9 cellular contexts compared by ENCODE assay signal in genomic region chr14:75459099-75459741, GRCh38. TPM values are rescaled to one million over a fixed set of nuclear protein-coding genes. Genes with fewer than 3 reads are reported as not detected.
DNase-seq lines count a peak whose midpoint lies in the region; ATAC-seq and TF ChIP-seq lines count a peak whose summit lies in the region.
"Had no signal": no experiment of that assay in that cellular context is flagged by ENCODE, and none has a peak within 500 bp of the region (broad histone marks: within the 10 kb centered on the region; RNA-seq: fewer than 3 reads in every experiment).

No MANE protein-coding gene starts in this region.

- DNase-seq in activated CD8-positive, alpha-beta T cell treated with anti-CD3 and anti-CD28 coated beads, Interleukin-2, amount 10 ng/mL, durations not matched to agents 7 days and 5 days = peak; percentile 44
- no peak for DNase-seq in activated CD8-positive, alpha-beta T cell treated with anti-CD3 and anti-CD28 coated beads for 36 hours
- DNase-seq in body of pancreas (peak; percentile 91 to 95 (median 92)), right lobe of liver (peak in 2 of 3 donors; percentile 82 to 83), upper lobe of left lung (peak in 1 of 2 donors; percentile 54), T-helper 9 cell (no peak), NCI-H345 (lab: John Stamatoyannopoulos, UW) (no peak)
- DNase-seq: BE2C had no signal

- no peaks in the 10 kb centered on the region for H3K36me3 Mint-ChIP-seq in activated CD8-positive, alpha-beta T cell treated with anti-CD3 and anti-CD28 coated beads, Interleukin-2, amount 10 ng/mL, durations not matched to agents 7 days and 5 days (ENCODE audit: low read depth)
- no peaks in the 10 kb centered on the region for H3K36me3 Mint-ChIP-seq in activated CD8-positive, alpha-beta T cell treated with anti-CD3 and anti-CD28 coated beads for 36 hours (ENCODE audit: low read depth)

- H3K4me3 ChIP-seq in body of pancreas (no peak overlapping the region), right lobe of liver (no peak overlapping the region), upper lobe of left lung (no peak overlapping the region)

- TF ChIP-seq CTCF in activated CD8-positive, alpha-beta T cell treated with anti-CD3 and anti-CD28 coated beads for 36 hours (IDR thresholded peaks at IDR 0.05) = no peak
- TF ChIP-seq CTCF in body of pancreas (IDR thresholded peaks at IDR 0.05) (peak in 4 of 7 experiments; percentile 54 to 73 (median 66)), right lobe of liver (IDR thresholded peaks at IDR 0.05) (no peak), upper lobe of left lung (IDR thresholded peaks at IDR 0.05) (peak in 2 of 6 experiments; percentile 11 to 27)

- TF ChIP-seq POLR2A in body of pancreas (IDR thresholded peaks at IDR 0.05) (peak in 2 of 3 donors; percentile 49 to 59), right lobe of liver (IDR thresholded peaks at IDR 0.05) (no peak), upper lobe of left lung (IDR thresholded peaks at IDR 0.05) (no peak)

- H3K4me1 ChIP-seq in body of pancreas (peaks cover 72% of the 10 kb centered on the region), right lobe of liver (peaks cover 0 to 35% (median 7%) of the 10 kb centered on the region in 4 donors), upper lobe of left lung (peaks cover 24 to 56% (median 40%) of the 10 kb centered on the region in 4 donors)
- H3K4me1 ChIP-seq: BE2C had no signal

- no peak overlapping the region for H3K4me3 Mint-ChIP-seq in activated CD8-positive, alpha-beta T cell treated with anti-CD3 and anti-CD28 coated beads, Interleukin-2, amount 10 ng/mL, durations not matched to agents 7 days and 5 days
- no peak overlapping the region for H3K4me3 Mint-ChIP-seq in activated CD8-positive, alpha-beta T cell treated with anti-CD3 and anti-CD28 coated beads for 36 hours

- peak overlapping the region; percentile 82 for H3K27ac Mint-ChIP-seq in activated CD8-positive, alpha-beta T cell treated with anti-CD3 and anti-CD28 coated beads, Interleukin-2, amount 10 ng/mL, durations not matched to agents 7 days and 5 days
- H3K27ac Mint-ChIP-seq in activated CD8-positive, alpha-beta T cell treated with anti-CD3 and anti-CD28 coated beads for 36 hours = no peak overlapping the region

- H3K9me3 ChIP-seq in body of pancreas (no peaks in the 10 kb centered on the region), right lobe of liver (no peaks in the 10 kb centered on the region), upper lobe of left lung (no peaks in the 10 kb centered on the region)
- H3K9me3 ChIP-seq: BE2C had no signal

- H3K27ac ChIP-seq in body of pancreas (peak overlapping the region; percentile 87 to 97 (median 92)), right lobe of liver (peak overlapping the region in 2 of 3 donors; percentile 52 to 72), upper lobe of left lung (peak overlapping the region in 3 of 4 donors; percentile 48 to 72 (median 51))

- POLR2A ChIA-PET in activated CD8-positive, alpha-beta T cell treated with anti-CD3 and anti-CD28 coated beads, Interleukin-2, amount 10 ng/mL, durations not matched to agents 7 days and 5 days (lab: Charles Lee) = no interaction called here
- POLR2A ChIA-PET in activated CD8-positive, alpha-beta T cell treated with anti-CD3 and anti-CD28 coated beads for 36 hours (lab: Charles Lee) = no interaction called here

- no peaks in the 10 kb centered on the region for H3K27me3 Mint-ChIP-seq in activated CD8-positive, alpha-beta T cell treated with anti-CD3 and anti-CD28 coated beads, Interleukin-2, amount 10 ng/mL, durations not matched to agents 7 days and 5 days (ENCODE audit: low read depth)
- H3K27me3 Mint-ChIP-seq in activated CD8-positive, alpha-beta T cell treated with anti-CD3 and anti-CD28 coated beads for 36 hours = no peaks in the 10 kb centered on the region

- no peaks in the 10 kb centered on the region for H3K27me3 ChIP-seq in body of pancreas
- H3K27me3 ChIP-seq in right lobe of liver = no peaks in the 10 kb centered on the region
- no peaks in the 10 kb centered on the region for H3K27me3 ChIP-seq in upper lobe of left lung
- H3K27me3 ChIP-seq: BE2C had no signal

- H3K4me1 Mint-ChIP-seq in activated CD8-positive, alpha-beta T cell treated with anti-CD3 and anti-CD28 coated beads, Interleukin-2, amount 10 ng/mL, durations not matched to agents 7 days and 5 days (ENCODE audit: low read depth) = peaks cover 12% of the 10 kb centered on the region
- H3K4me1 Mint-ChIP-seq in activated CD8-positive, alpha-beta T cell treated with anti-CD3 and anti-CD28 coated beads for 36 hours (ENCODE audit: low read depth) = no peaks in the 10 kb centered on the region

- 25% methylated on average over 12 of the region's 12 CpGs; no CpG with 5 or more reads in 1 of the 2 donors for WGBS in body of pancreas, 2 donors
- 14% methylated on average over 9 of the region's 12 CpGs for WGBS in right lobe of liver (ENCODE audit: insufficient coverage, low coverage, low lambda C conversion rate, missing lambda C conversion rate)
- 44 to 50% methylated on average over 12 of the region's 12 CpGs for WGBS in upper lobe of left lung, 2 donors

- CTCF ChIA-PET in activated CD8-positive, alpha-beta T cell treated with anti-CD3 and anti-CD28 coated beads, Interleukin-2, amount 10 ng/mL, durations not matched to agents 7 days and 5 days (lab: Charles Lee) = interaction anchor here (0.9 kb wide), 1 partner anchor 30 kb away, joined by 3 read pairs; no protein-coding TSS in a partner anchor
- CTCF ChIA-PET in activated CD8-positive, alpha-beta T cell treated with anti-CD3 and anti-CD28 coated beads for 36 hours (lab: Charles Lee) = no interaction called here

- no peaks in the 10 kb centered on the region for H3K9me3 Mint-ChIP-seq in activated CD8-positive, alpha-beta T cell treated with anti-CD3 and anti-CD28 coated beads, Interleukin-2, amount 10 ng/mL, durations not matched to agents 7 days and 5 days (ENCODE audit: insufficient read depth)
- no peaks in the 10 kb centered on the region for H3K9me3 Mint-ChIP-seq in activated CD8-positive, alpha-beta T cell treated with anti-CD3 and anti-CD28 coated beads for 36 hours

- intact Hi-C loops in activated CD8-positive, alpha-beta T cell treated with anti-CD3 and anti-CD28 coated beads for 36 hours (cut with micrococcal nuclease) = no loop called here
- intact Hi-C loops in body of pancreas (cut with DNase I) (no loop called here), right lobe of liver (cut with DNase I) (no loop called here)

- H3K36me3 ChIP-seq in body of pancreas (replicated peaks in 1 of 2; ENCODE audit: insufficient read depth in 1 of 2, low read depth in 2 of 2) = no peaks in the 10 kb centered on the region
- H3K36me3 ChIP-seq in right lobe of liver = peaks cover 0 to 8% (median under 1%) of the 10 kb centered on the region in 4 donors
- peaks cover 0 to 62% (median 33%) of the 10 kb centered on the region in 4 donors for H3K36me3 ChIP-seq in upper lobe of left lung
- H3K36me3 ChIP-seq: BE2C had no signal

- no peak for TF ChIP-seq EP300 in upper lobe of left lung (IDR thresholded peaks at IDR 0.05)

- ATAC-seq in activated CD8-positive, alpha-beta T cell treated with anti-CD3 and anti-CD28 coated beads, Interleukin-2, amount 10 ng/mL, durations not matched to agents 7 days and 5 days = peak; percentile 61
- no peak for ATAC-seq in activated CD8-positive, alpha-beta T cell treated with anti-CD3 and anti-CD28 coated beads for 36 hours
- ATAC-seq in body of pancreas (peak; percentile 89), right lobe of liver (peak; percentile 42 to 86 (median 81)), upper lobe of left lung (ENCODE audit: low FRiP score in 2 of 2) (peak in 1 of 2 donors; percentile 33), HG02938 (IDR thresholded peaks at IDR 0.05; ENCODE audit: unreplicated experiment) (no peak)

RNA-seq across cellular contexts. Expression of gene JDP2, which starts 31.4 kb away (rescaled TPM):
- 1 to 10 TPM in 1 of 2 experiments, under 1 TPM in 1; 0.71 to 1.4 TPM for total RNA-seq in activated CD8-positive, alpha-beta T cell treated with anti-CD3 and anti-CD28 coated beads, Interleukin-2, amount 10 ng/mL, durations not matched to agents 7 days and 5 days
- total RNA-seq in activated CD8-positive, alpha-beta T cell treated with anti-CD3 and anti-CD28 coated beads for 36 hours = 1 to 10 TPM; 1.3 to 1.4 TPM
- 10 to 100 TPM; 16.8 to 17.9 TPM for total RNA-seq in body of pancreas
- 10 to 100 TPM in 4 of 6 experiments, 1 to 10 TPM in 2; 8.3 to 22.0 (median 11.8) TPM for total RNA-seq in right lobe of liver
- 100 to 1,000 TPM in 3 of 6 donors, 10 to 100 TPM in 3; 60.5 to 150 (median 110) TPM for total RNA-seq in upper lobe of left lung

Comparison
In these comparisons a context has a peak if more than half of its experiments do, and no peak if none do; other contexts are left out.
1. ATAC-seq: peak in activated CD8-positive, alpha-beta T cell treated with anti-CD3 and anti-CD28 coated beads, Interleukin-2, amount 10 ng/mL, durations not matched to agents 7 days and 5 days (single experiment), body of pancreas (single experiment) and right lobe of liver (4 of 4); none in activated CD8-positive, alpha-beta T cell treated with anti-CD3 and anti-CD28 coated beads for 36 hours (single experiment) and HG02938 (single experiment).
2. DNase-seq: peak in activated CD8-positive, alpha-beta T cell treated with anti-CD3 and anti-CD28 coated beads, Interleukin-2, amount 10 ng/mL, durations not matched to agents 7 days and 5 days (single experiment), body of pancreas (4 of 4) and right lobe of liver (2 of 3); none in activated CD8-positive, alpha-beta T cell treated with anti-CD3 and anti-CD28 coated beads for 36 hours (single experiment), T-helper 9 cell (single experiment) and NCI-H345 (single experiment).
3. CTCF ChIP-seq: peak in body of pancreas (4 of 7); none in activated CD8-positive, alpha-beta T cell treated with anti-CD3 and anti-CD28 coated beads for 36 hours (single experiment) and right lobe of liver (0 of 4).
4. POLR2A ChIP-seq: peak in body of pancreas (2 of 3); none in right lobe of liver (single experiment) and upper lobe of left lung (0 of 4).
5. Peak in every context shown above with its lines, with median percentiles within 50 percentile points of each other: H3K27ac ChIP-seq.